ENCODE assay signal across 9 cellular contexts in genomic region chrX:107448625-107449468, GRCh38. TPM values are rescaled to one million over a fixed set of nuclear protein-coding genes. Genes with fewer than 3 reads are reported as not detected.
A peak's percentile ranks its signal among the peaks of the same experiment; 100 is the strongest.
DNase-seq lines count a peak whose midpoint lies in the region; ATAC-seq and TF ChIP-seq lines count a peak whose summit lies in the region.
"Had no signal": no experiment of that assay in that cellular context is flagged by ENCODE, and none has a peak within 500 bp of the region (broad histone marks: within the 10 kb centered on the region; RNA-seq: fewer than 3 reads in every experiment).

No MANE protein-coding gene starts in this region.

- no peak overlapping the region for H3K27ac ChIP-seq in naive thymus-derived CD4-positive, alpha-beta T cell (ENCODE audit: low read depth, low read length)
- H3K27ac ChIP-seq: SJSA1 had no signal

- no peak for ATAC-seq in central memory CD8-positive, alpha-beta T cell (replicated peaks; ENCODE audit: extremely low read depth, poor library complexity, severe bottlenecking)
- ATAC-seq in naive thymus-derived CD4-positive, alpha-beta T cell = peak; percentile 26
- ATAC-seq in HG02642 (IDR thresholded peaks at IDR 0.05; ENCODE audit: poor library complexity, unreplicated experiment) (no peak), GM21786 (IDR thresholded peaks at IDR 0.05; ENCODE audit: unreplicated experiment) (no peak)

- no peaks in the 10 kb centered on the region for H3K36me3 ChIP-seq in GM06990 (ENCODE audit: control insufficient read depth, insufficient read depth, low read length)
- H3K36me3 ChIP-seq in naive thymus-derived CD4-positive, alpha-beta T cell (ENCODE audit: control insufficient read depth in 2 of 3, insufficient read depth in 3 of 3, low read length in 3 of 3) = no peaks in the 10 kb centered on the region
- H3K36me3 ChIP-seq: SJSA1 had no signal

- no peaks in the 10 kb centered on the region for H3K9me3 ChIP-seq in naive thymus-derived CD4-positive, alpha-beta T cell (ENCODE audit: control insufficient read depth in 2 of 3, low read length in 3 of 3)
- H3K9me3 ChIP-seq: SJSA1 had no signal

- CTCF ChIA-PET in naive thymus-derived CD4-positive, alpha-beta T cell (lab: Charles Lee) = no interaction called here

- peak overlapping the region; percentile 41 for H3K4me3 ChIP-seq in GM06990 (replicated peaks; ENCODE audit: low read depth, low read length)
- no peak overlapping the region for H3K4me3 ChIP-seq in naive thymus-derived CD4-positive, alpha-beta T cell (ENCODE audit: low read length)

- peak; percentile 37 for DNase-seq in GM06990 (ENCODE audit: extremely low read depth, insufficient read length)
- peak; percentile 63 for DNase-seq in NCI-H1092 treated with DMSO at 0.1 percent for 48 hours (lab: John Stamatoyannopoulos, UW)
- DNase-seq in central memory CD8-positive, alpha-beta T cell (ENCODE audit: low spot score in 2 of 2) = no peak
- no peak for DNase-seq in naive thymus-derived CD4-positive, alpha-beta T cell
- DNase-seq in kidney glomerular epithelial cell (lab: John Stamatoyannopoulos, UW) = no peak
- no peak for DNase-seq in foreskin melanocyte

- H3K27ac Mint-ChIP-seq in central memory CD8-positive, alpha-beta T cell (ENCODE audit: low read depth) = peak overlapping the region; percentile 73
- no peak overlapping the region for H3K27ac Mint-ChIP-seq in naive thymus-derived CD4-positive, alpha-beta T cell

- H3K9me3 Mint-ChIP-seq in central memory CD8-positive, alpha-beta T cell = no peaks in the 10 kb centered on the region
- no peaks in the 10 kb centered on the region for H3K9me3 Mint-ChIP-seq in naive thymus-derived CD4-positive, alpha-beta T cell

- intact Hi-C loops in naive thymus-derived CD4-positive, alpha-beta T cell (cut with micrococcal nuclease) = no loop called here

- H3K4me1 Mint-ChIP-seq in central memory CD8-positive, alpha-beta T cell = peaks cover 29% of the 10 kb centered on the region
- H3K4me1 Mint-ChIP-seq in naive thymus-derived CD4-positive, alpha-beta T cell = peaks cover 0 to 20% (median 15%) of the 10 kb centered on the region in 7 donors

- peaks cover 0 to 11% of the 10 kb centered on the region in 2 donors for H3K4me1 ChIP-seq in naive thymus-derived CD4-positive, alpha-beta T cell (ENCODE audit: control insufficient read depth in 2 of 2, insufficient read depth in 2 of 2, low read length in 2 of 2)
- H3K4me1 ChIP-seq: SJSA1 had no signal

- peaks cover 10% of the 10 kb centered on the region for H3K27me3 Mint-ChIP-seq in central memory CD8-positive, alpha-beta T cell
- peaks cover 26 to 69% (median 37%) of the 10 kb centered on the region in 5 donors for H3K27me3 Mint-ChIP-seq in naive thymus-derived CD4-positive, alpha-beta T cell

- H3K36me3 Mint-ChIP-seq in central memory CD8-positive, alpha-beta T cell (ENCODE audit: insufficient read depth) = peaks cover 14% of the 10 kb centered on the region
- H3K36me3 Mint-ChIP-seq in naive thymus-derived CD4-positive, alpha-beta T cell = no peaks in the 10 kb centered on the region

- peaks cover 1% of the 10 kb centered on the region; the same call in 1 of the 2 replicates for H3K27me3 ChIP-seq in GM06990 (replicated peaks; ENCODE audit: control insufficient read depth, insufficient read depth, low read length)
- H3K27me3 ChIP-seq in naive thymus-derived CD4-positive, alpha-beta T cell (ENCODE audit: control insufficient read depth in 2 of 2, insufficient read depth in 2 of 2, low read length in 2 of 2) = no peaks in the 10 kb centered on the region

- POLR2A ChIA-PET in naive thymus-derived CD4-positive, alpha-beta T cell (lab: Charles Lee) = no interaction called here

- H3K4me3 Mint-ChIP-seq in central memory CD8-positive, alpha-beta T cell = peak overlapping the region; percentile 83
- H3K4me3 Mint-ChIP-seq in naive thymus-derived CD4-positive, alpha-beta T cell = peak overlapping the region; percentile 40 to 84 (median 69)

- TF ChIP-seq CTCF in GM06990 (IDR thresholded peaks at IDR 0.05; ENCODE audit: insufficient read depth, low read length, poor library complexity, severe bottlenecking) = no peak

RNA-seq across cellular contexts. Expression of gene FRMPD3, which starts 0.6 kb away (rescaled TPM):
- total RNA-seq in naive thymus-derived CD4-positive, alpha-beta T cell = 1 to 10 TPM in 1 of 5 experiments, under 1 TPM in 2, not detected in 2; 0.05 to 2.5 (median 0.29) TPM
- polyA plus RNA-seq in naive thymus-derived CD4-positive, alpha-beta T cell = not detected
- total RNA-seq: SJSA1 had no signal

Comparison
In these comparisons a context has a peak if more than half of its experiments do, and no peak if none do; other contexts are left out.
1. DNase-seq: peak in GM06990 (single experiment) and NCI-H1092 treated with DMSO at 0.1 percent for 48 hours (single experiment); none in central memory CD8-positive, alpha-beta T cell (0 of 2), naive thymus-derived CD4-positive, alpha-beta T cell (0 of 9), kidney glomerular epithelial cell (single experiment) and foreskin melanocyte (single experiment).